In genomic region chr5:89733772-89734171, GRCh38 we compare ENCODE assay signal across 19 cellular contexts.
DNase-seq lines count a peak whose midpoint lies in the region; ATAC-seq, FAIRE-seq and TF ChIP-seq lines count a peak whose summit lies in the region.
"Had no signal": no experiment of that assay in that cellular context is flagged by ENCODE, and none has a peak within 500 bp of the region (broad histone marks: within the 10 kb centered on the region; RNA-seq: fewer than 3 reads in every experiment).

No MANE protein-coding gene starts in this region.

- ATAC-seq in HepG2 = no peak
- no peak for ATAC-seq in right lobe of liver
- peak; percentile 55 for ATAC-seq in body of pancreas
- no peak for ATAC-seq in mucosa of descending colon
- no peak for ATAC-seq in GM21526 (IDR thresholded peaks at IDR 0.05; ENCODE audit: low FRiP score, unreplicated experiment)

- POLR2A ChIA-PET in HepG2 (lab: Yijun Ruan, JAX) = no interaction called here

- 14% methylated on average over 1 of the region's 1 CpG for WGBS in HepG2 (ENCODE audit: low lambda C conversion rate)
- 33% methylated on average over 1 of the region's 1 CpG for WGBS in right lobe of liver (ENCODE audit: insufficient coverage, low coverage, low lambda C conversion rate, missing lambda C conversion rate)
- 10 to 44% methylated on average over 1 of the region's 1 CpG for WGBS in body of pancreas, 2 donors

- H3K27ac ChIP-seq in HepG2 (ENCODE audit: extremely low read length, insufficient read depth, low read length) = no peak overlapping the region
- H3K27ac ChIP-seq in right lobe of liver = no peak overlapping the region
- H3K27ac ChIP-seq in body of pancreas = no peak overlapping the region
- peak overlapping the region; percentile 78 for H3K27ac ChIP-seq in iPS-18a (ENCODE audit: low read length)
- no peak overlapping the region for H3K27ac ChIP-seq in effector memory CD4-positive, alpha-beta T cell (ENCODE audit: insufficient read depth, low read length, poor library complexity, severe bottlenecking)
- H3K27ac ChIP-seq: C4-2B, PC-9, SJCRH30 had no signal

- DNase-seq in HepG2 (ENCODE audit: low spot score) (no peak), right lobe of liver (no peak), body of pancreas (no peak), renal cortical epithelial cell (ENCODE audit: low read depth) (peak; percentile 67), mucosa of descending colon (no peak)
- no peak for DNase-seq in effector memory CD4-positive, alpha-beta T cell
- DNase-seq: DMS153, IMR-90, Kasumi-1, MM.1S, NCI-H1092 treated with DMSO at 0.1 percent for 48 hours, NCI-H2081 treated with DMSO at 0.1 percent for 48 hours, NCI-H345, NCI-H526 treated with DMSO at 0.1 percent for 48 hours, PC-9, SJCRH30 had no signal

- no peak for FAIRE-seq in HepG2 (lab: Jason Lieb, UNC)

- H3K4me3 ChIP-seq in HepG2 (replicated peaks in 1 of 3; ENCODE audit: insufficient read depth in 1 of 3, low read depth in 2 of 3, low read length in 3 of 3) (no peak overlapping the region), right lobe of liver (no peak overlapping the region), body of pancreas (no peak overlapping the region), iPS-18a (ENCODE audit: low read length) (no peak overlapping the region), mucosa of descending colon (no peak overlapping the region)
- no peak overlapping the region for H3K4me3 ChIP-seq in effector memory CD4-positive, alpha-beta T cell (ENCODE audit: insufficient read depth, low read depth, low read length, poor library complexity, severe bottlenecking)
- H3K4me3 ChIP-seq: PC-9, SJCRH30 had no signal

- BruUV-seq in HepG2 (replicated peaks; lab: Mats Ljungman, UMichigan) = no TSS peak

- TF ChIP-seq POLR2A in HepG2 (IDR thresholded peaks at IDR 0.05; ENCODE audit: insufficient read depth in 1 of 2, low read depth in 2 of 2, low read length in 2 of 2) (no peak), right lobe of liver (IDR thresholded peaks at IDR 0.05) (no peak), body of pancreas (IDR thresholded peaks at IDR 0.05) (no peak)

- intact Hi-C loops in HepG2 (cut with micrococcal nuclease; ENCODE audit: unreplicated experiment) = no loop called here
- intact Hi-C loops in right lobe of liver (cut with DNase I) = no loop called here
- intact Hi-C loops in body of pancreas (cut with DNase I) = no loop called here
- intact Hi-C loops in mucosa of descending colon (cut with DNase I, micrococcal nuclease) = no loop called here

- H3K4me1 ChIP-seq in HepG2 (ENCODE audit: insufficient read depth, low read length) (no peaks in the 10 kb centered on the region), right lobe of liver (no peaks in the 10 kb centered on the region), body of pancreas (peaks cover 10% of the 10 kb centered on the region), iPS-18a (ENCODE audit: control insufficient read depth, low read depth, low read length) (peaks cover 9% of the 10 kb centered on the region), mucosa of descending colon (ENCODE audit: low read depth) (no peaks in the 10 kb centered on the region)
- no peaks in the 10 kb centered on the region for H3K4me1 ChIP-seq in effector memory CD4-positive, alpha-beta T cell (ENCODE audit: control insufficient read depth, insufficient read depth, low read length, poor library complexity, severe bottlenecking)
- H3K4me1 ChIP-seq: SJCRH30 had no signal

- H3K4me2 ChIP-seq in HepG2 (ENCODE audit: low read depth, low read length) = no peak overlapping the region
- H3K4me2 ChIP-seq: PC-9 had no signal

- no peak for TF ChIP-seq RAD21 in HepG2 (CRISPR knock-in tag; IDR thresholded peaks at IDR 0.05)

- TF ChIP-seq CTCF in HepG2 (CRISPR knock-in tag; IDR thresholded peaks at IDR 0.05) = no peak
- no peak for TF ChIP-seq CTCF in right lobe of liver (IDR thresholded peaks at IDR 0.05)
- no peak for TF ChIP-seq CTCF in body of pancreas (IDR thresholded peaks at IDR 0.05)
- TF ChIP-seq CTCF in mucosa of descending colon (IDR thresholded peaks at IDR 0.05) = no peak

- no peak for TF ChIP-seq EP300 in HepG2 (IDR thresholded peaks at IDR 0.05; ENCODE audit: low read depth in 2 of 2, low read length in 2 of 2)
- no peak for TF ChIP-seq EP300 in HepG2 (CRISPR knock-in tag; IDR thresholded peaks at IDR 0.05; ENCODE audit: borderline replicate concordance)

- H3K79me2 ChIP-seq in HepG2 (ENCODE audit: insufficient read depth, low read length) = no peaks in the 10 kb centered on the region

- H2AFZ ChIP-seq in HepG2 (ENCODE audit: low read length) = no peak overlapping the region
- H2AFZ ChIP-seq: PC-9 had no signal

- no peak overlapping the region for H3K9ac ChIP-seq in HepG2 (ENCODE audit: insufficient read depth, low read depth, low read length)
- H3K9ac ChIP-seq in iPS-18a (ENCODE audit: low read length) = peak overlapping the region; percentile 27

- CTCF ChIA-PET in HepG2 (lab: Yijun Ruan, JAX; ENCODE audit: low intra/inter-chr PET ratio, low total read pairs) = no interaction called here

- H3K36me3 ChIP-seq in HepG2 (replicated peaks in 1 of 2; ENCODE audit: control insufficient read depth in 1 of 2, insufficient read depth in 2 of 2, low read length in 2 of 2) (no peaks in the 10 kb centered on the region), right lobe of liver (no peaks in the 10 kb centered on the region), body of pancreas (replicated peaks in 1 of 2; ENCODE audit: insufficient read depth in 1 of 2, low read depth in 2 of 2) (no peaks in the 10 kb centered on the region), iPS-18a (ENCODE audit: control insufficient read depth, low read depth, low read length) (no peaks in the 10 kb centered on the region), mucosa of descending colon (ENCODE audit: low read depth) (no peaks in the 10 kb centered on the region)
- H3K36me3 ChIP-seq in effector memory CD4-positive, alpha-beta T cell (ENCODE audit: control insufficient read depth, insufficient read depth, low read length) = no peaks in the 10 kb centered on the region
- H3K36me3 ChIP-seq: SJCRH30 had no signal

- H4K20me1 ChIP-seq in HepG2 (ENCODE audit: insufficient read depth, low read length) = no peaks in the 10 kb centered on the region

- no peaks in the 10 kb centered on the region for H3K27me3 ChIP-seq in HepG2 (ENCODE audit: control insufficient read depth in 1 of 2, insufficient read depth in 2 of 2, low read length in 2 of 2)
- H3K27me3 ChIP-seq in right lobe of liver = no peaks in the 10 kb centered on the region
- H3K27me3 ChIP-seq in body of pancreas = no peaks in the 10 kb centered on the region
- no peaks in the 10 kb centered on the region for H3K27me3 ChIP-seq in iPS-18a (ENCODE audit: control insufficient read depth, insufficient read depth, low read length)
- H3K27me3 ChIP-seq in effector memory CD4-positive, alpha-beta T cell (replicated peaks; ENCODE audit: control insufficient read depth, insufficient read depth, low read length, poor library complexity, severe bottlenecking) = no peaks in the 10 kb centered on the region
- H3K27me3 ChIP-seq: SJCRH30 had no signal

- in situ Hi-C loops in HepG2 (cut with HindIII; ENCODE audit: extremely low pct_ligation_motif_present, low pct_unique_long_range_greater_than_20kb) = no loop called here

- H3K9me3 ChIP-seq in HepG2 (ENCODE audit: low read length) (no peaks in the 10 kb centered on the region), right lobe of liver (no peaks in the 10 kb centered on the region), body of pancreas (no peaks in the 10 kb centered on the region), iPS-18a (ENCODE audit: control insufficient read depth, low read depth, low read length) (no peaks in the 10 kb centered on the region), mucosa of descending colon (no peaks in the 10 kb centered on the region)
- no peaks in the 10 kb centered on the region for H3K9me3 ChIP-seq in effector memory CD4-positive, alpha-beta T cell (ENCODE audit: control insufficient read depth, low read length)
- H3K9me3 ChIP-seq: SJCRH30 had no signal

TF ChIP-seq in HepG2, 621 proteins besides CTCF, POLR2A, EP300 and RAD21:
- TF ChIP-seq RFX1 (IDR thresholded peaks at IDR 0.05) = peak; percentile 17; the same call in 1 of the 2 replicates
- TF ChIP-seq HOXD1 (CRISPR knock-in tag; IDR thresholded peaks at IDR 0.05) = no peak
